ENCODE assay signal across 10 cellular contexts in the genomic region with DNA sequence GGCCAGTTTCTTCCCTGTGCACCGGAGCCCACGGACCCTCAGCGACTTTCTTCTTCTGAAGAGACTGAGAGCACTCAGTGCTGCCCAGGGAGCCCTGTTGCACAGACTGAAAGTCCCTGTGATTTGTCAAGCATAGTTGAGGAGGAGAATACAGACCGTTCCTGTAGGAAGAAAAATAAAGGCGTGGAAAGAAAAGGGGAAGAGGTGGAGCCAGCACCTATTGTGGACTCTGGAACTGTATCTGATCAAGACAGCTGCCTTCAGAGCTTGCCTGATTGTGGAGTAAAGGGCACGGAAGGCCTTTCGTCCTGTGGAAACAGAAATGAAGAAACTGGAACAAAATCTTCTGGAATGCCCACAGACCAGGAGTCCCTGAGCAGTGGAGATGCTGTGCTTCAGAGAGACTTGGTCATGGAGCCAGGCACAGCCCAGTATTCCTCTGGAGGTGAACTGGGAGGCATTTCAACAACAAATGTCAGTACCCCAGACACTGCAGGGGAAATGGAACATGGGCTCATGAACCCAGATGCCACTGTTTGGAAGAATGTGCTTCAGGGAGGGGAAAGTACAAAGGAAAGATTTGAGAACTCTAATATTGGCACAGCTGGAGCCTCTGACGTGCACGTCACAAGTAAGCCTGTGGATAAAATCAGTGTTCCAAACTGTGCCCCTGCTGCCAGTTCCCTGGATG.
DNase-seq lines count a peak whose midpoint lies in the region; ATAC-seq, FAIRE-seq and TF ChIP-seq lines count a peak whose summit lies in the region.
"Had no signal": no experiment of that assay in that cellular context is flagged by ENCODE, and none has a peak within 500 bp of the region (broad histone marks: within the 10 kb centered on the region; RNA-seq: fewer than 3 reads in every experiment).

No MANE protein-coding gene starts in this region.

- H3K36me3 ChIP-seq in kidney (ENCODE audit: control insufficient read depth in 1 of 2, insufficient read depth in 2 of 2, low read length in 2 of 2) (peaks cover 0 to 4% of the 10 kb centered on the region in 2 donors), small intestine (ENCODE audit: control insufficient read depth in 2 of 2, insufficient read depth in 2 of 2, low read length in 2 of 2) (no peaks in the 10 kb centered on the region)

- peaks cover 43 to 55% (median 48%) of the 10 kb centered on the region in 3 donors for H3K4me1 Mint-ChIP-seq in IgD-negative memory B cell
- peaks cover 50% of the 10 kb centered on the region for H3K4me1 Mint-ChIP-seq in activated CD8-positive, alpha-beta T cell treated with anti-CD3 and anti-CD28 coated beads, Interleukin-2, amount 10 ng/mL, durations not matched to agents 7 days and 5 days (ENCODE audit: low read depth)

- no peak for DNase-seq in activated CD8-positive, alpha-beta T cell treated with anti-CD3 and anti-CD28 coated beads, Interleukin-2, amount 10 ng/mL, durations not matched to agents 7 days and 5 days
- DNase-seq in kidney, result no peak
- peak; percentile 97 for DNase-seq in small intestine
- DNase-seq in GM13977 (ENCODE audit: low spot score), result no peak
- DNase-seq in NCI-H2107 treated with DMSO at 0.1 percent for 48 hours (lab: John Stamatoyannopoulos, UW; ENCODE audit: unreplicated experiment), result no peak
- DNase-seq: Karpas-422, SIG-M5 had no signal

- peaks cover 32 to 37% of the 10 kb centered on the region in 2 donors for H3K4me1 ChIP-seq in kidney (ENCODE audit: control insufficient read depth in 1 of 2, insufficient read depth in 1 of 2, low read depth in 1 of 2, low read length in 2 of 2)
- H3K4me1 ChIP-seq in small intestine (ENCODE audit: control insufficient read depth in 2 of 2, insufficient read depth in 1 of 2, low read depth in 1 of 2, low read length in 1 of 2), result peaks cover 0 to 13% of the 10 kb centered on the region in 2 donors

- TF ChIP-seq CTCF in kidney (IDR thresholded peaks at IDR 0.05; ENCODE audit: borderline replicate concordance, extremely low read depth, insufficient read depth) (no peak), GM13977 (IDR thresholded peaks at IDR 0.05; ENCODE audit: extremely low read depth, insufficient read depth, missing control alignments) (no peak)

- H3K9ac ChIP-seq in kidney (ENCODE audit: low read length in 2 of 2), result peak overlapping the region; percentile 8 to 60

- no peak for ATAC-seq in activated CD8-positive, alpha-beta T cell treated with anti-CD3 and anti-CD28 coated beads, Interleukin-2, amount 10 ng/mL, durations not matched to agents 7 days and 5 days
- no peak for ATAC-seq in GM21528 (IDR thresholded peaks at IDR 0.05; ENCODE audit: low FRiP score, unreplicated experiment)
- no peak for ATAC-seq in activated CD4-positive, CD25-positive, alpha-beta regulatory T cell treated with anti-CD3 and anti-CD28 coated beads, Interleukin-2, amount 50 U/mL, for 24 hours

- in situ Hi-C loops in GM13977 (cut with MboI; ENCODE audit: low pct_unique_long_range_greater_than_20kb, low sequenced_read_pairs, unreplicated experiment), result no loop called here

- WGBS in small intestine, 3 donors, result 20 to 45% (median 35%) methylated on average over 9 of the region's 9 CpGs

- H3K9me3 ChIP-seq in kidney (ENCODE audit: control insufficient read depth in 1 of 2, low read length in 2 of 2) (no peaks in the 10 kb centered on the region), small intestine (ENCODE audit: control insufficient read depth, low read depth) (no peaks in the 10 kb centered on the region)

- H3K27ac ChIP-seq in kidney (ENCODE audit: low read depth in 2 of 2, low read length in 2 of 2) (peak overlapping the region; percentile 82 to 90), small intestine (ENCODE audit: low read depth in 1 of 2, low read length in 1 of 2) (peak overlapping the region; percentile 89 to 97)

- CTCF ChIA-PET in activated CD8-positive, alpha-beta T cell treated with anti-CD3 and anti-CD28 coated beads, Interleukin-2, amount 10 ng/mL, durations not matched to agents 7 days and 5 days (lab: Charles Lee), result interaction anchor here (5.4 kb wide), 1 partner anchor 36 kb away, joined by 55 read pairs; no protein-coding TSS in a partner anchor

- FAIRE-seq in kidney (lab: Jason Lieb, UNC) (no peak), small intestine (lab: Jason Lieb, UNC) (no peak)

- H3K27me3 Mint-ChIP-seq in IgD-negative memory B cell, result peaks cover 1% of the 10 kb centered on the region
- no peaks in the 10 kb centered on the region for H3K27me3 Mint-ChIP-seq in activated CD8-positive, alpha-beta T cell treated with anti-CD3 and anti-CD28 coated beads, Interleukin-2, amount 10 ng/mL, durations not matched to agents 7 days and 5 days (ENCODE audit: low read depth)

- H3K9me3 Mint-ChIP-seq in IgD-negative memory B cell, result no peaks in the 10 kb centered on the region
- no peaks in the 10 kb centered on the region for H3K9me3 Mint-ChIP-seq in activated CD8-positive, alpha-beta T cell treated with anti-CD3 and anti-CD28 coated beads, Interleukin-2, amount 10 ng/mL, durations not matched to agents 7 days and 5 days (ENCODE audit: insufficient read depth)

- intact Hi-C loops in kidney (cut with DNase I), result no loop called here

- H3K4me3 Mint-ChIP-seq in IgD-negative memory B cell, result peak overlapping the region in 2 of 4 donors; percentile 7 to 37
- H3K4me3 Mint-ChIP-seq in activated CD8-positive, alpha-beta T cell treated with anti-CD3 and anti-CD28 coated beads, Interleukin-2, amount 10 ng/mL, durations not matched to agents 7 days and 5 days, result no peak overlapping the region

- H3K27ac Mint-ChIP-seq in IgD-negative memory B cell, result peak overlapping the region; percentile 73 to 97 (median 91)
- H3K27ac Mint-ChIP-seq in activated CD8-positive, alpha-beta T cell treated with anti-CD3 and anti-CD28 coated beads, Interleukin-2, amount 10 ng/mL, durations not matched to agents 7 days and 5 days, result peak overlapping the region; percentile 69

- H3K4me3 ChIP-seq in kidney (ENCODE audit: low read length in 2 of 2) (peak overlapping the region; percentile 28 to 71), small intestine (ENCODE audit: low read depth in 1 of 2, low read length in 2 of 2) (peak overlapping the region in 1 of 2 donors; percentile 59)

- H3K36me3 Mint-ChIP-seq in IgD-negative memory B cell, result peaks cover 3% of the 10 kb centered on the region
- H3K36me3 Mint-ChIP-seq in activated CD8-positive, alpha-beta T cell treated with anti-CD3 and anti-CD28 coated beads, Interleukin-2, amount 10 ng/mL, durations not matched to agents 7 days and 5 days (ENCODE audit: low read depth), result peaks cover 36% of the 10 kb centered on the region

- H3K27me3 ChIP-seq in small intestine (ENCODE audit: control insufficient read depth in 2 of 2, insufficient read depth in 2 of 2, low read length in 2 of 2), result no peaks in the 10 kb centered on the region

- POLR2A ChIA-PET in activated CD8-positive, alpha-beta T cell treated with anti-CD3 and anti-CD28 coated beads, Interleukin-2, amount 10 ng/mL, durations not matched to agents 7 days and 5 days (lab: Charles Lee), result no interaction called here
